Comparison of ENCODE assay signal across 5 cellular contexts in genomic region chr6:30717845-30718795, GRCh38. TPM values are rescaled to one million over a fixed set of nuclear protein-coding genes. Genes with fewer than 3 reads are reported as not detected.
DNase-seq lines count a peak whose midpoint lies in the region; TF ChIP-seq lines count a peak whose summit lies in the region.
"Not testable (repeated sequence)": the region's sequence is repeated elsewhere in the genome, so short reads cannot be mapped to it uniquely, and the experiment has no call there.

No MANE protein-coding gene starts in this region.

- CTCF ChIA-PET in activated CD4-positive, alpha-beta T cell treated with anti-CD3 and anti-CD28 coated beads, Interleukin-2, amount 10 ng/mL, durations not matched to agents 7 days and 5 days (lab: Charles Lee), result interaction anchor here (0.7 to 21.4 kb wide), 11 partner anchors 10 to 105 kb away, joined by 3 to 476 read pairs (median 5); partner anchors contain the start of gene DHX16

- H3K27ac ChIP-seq in HUES48 (ENCODE audit: low read depth, low read length) (peak overlapping the region; percentile 98), coronary artery (peak overlapping the region; percentile 76 to 95)

- POLR2A ChIA-PET in activated CD4-positive, alpha-beta T cell treated with anti-CD3 and anti-CD28 coated beads, Interleukin-2, amount 10 ng/mL, durations not matched to agents 7 days and 5 days (lab: Charles Lee), result interaction anchor here (0.6 to 1.2 kb wide), 3 partner anchors 14 to 39 kb away, joined by 3 to 8 read pairs (median 3); no protein-coding TSS in a partner anchor

- H3K36me3 ChIP-seq in HUES48 (ENCODE audit: control insufficient read depth, insufficient read depth, low read length), result peaks cover 38% of the 10 kb centered on the region

- H3K4me3 ChIP-seq in HUES48 (ENCODE audit: low read depth, low read length) (peak overlapping the region; percentile 77), coronary artery (peak overlapping the region; percentile 85)

- H3K27me3 Mint-ChIP-seq in activated CD4-positive, alpha-beta T cell treated with anti-CD3 and anti-CD28 coated beads, Interleukin-2, amount 10 ng/mL, durations not matched to agents 7 days and 5 days, result not testable (repeated sequence)
- H3K27me3 Mint-ChIP-seq in immature natural killer cell (ENCODE audit: low read depth in 3 of 3), result peaks cover 28 to 36% (median 32%) of the 10 kb centered on the region in 3 donors

- H3K4me1 ChIP-seq in HUES48 (ENCODE audit: control insufficient read depth, insufficient read depth, low read length), result peaks cover 18% of the 10 kb centered on the region

- H3K9me3 Mint-ChIP-seq in activated CD4-positive, alpha-beta T cell treated with anti-CD3 and anti-CD28 coated beads, Interleukin-2, amount 10 ng/mL, durations not matched to agents 7 days and 5 days; immature natural killer cell: not testable (repeated sequence)

- not testable (repeated sequence) for TF ChIP-seq CTCF in coronary artery (IDR thresholded peaks at IDR 0.05)

- peak overlapping the region; percentile 97 for H3K4me3 Mint-ChIP-seq in activated CD4-positive, alpha-beta T cell treated with anti-CD3 and anti-CD28 coated beads, Interleukin-2, amount 10 ng/mL, durations not matched to agents 7 days and 5 days
- peak overlapping the region; percentile 92 to 99 (median 99) for H3K4me3 Mint-ChIP-seq in immature natural killer cell

- peaks cover 67% of the 10 kb centered on the region for H3K36me3 Mint-ChIP-seq in activated CD4-positive, alpha-beta T cell treated with anti-CD3 and anti-CD28 coated beads, Interleukin-2, amount 10 ng/mL, durations not matched to agents 7 days and 5 days (ENCODE audit: low read depth)
- peaks cover 3 to 18% (median 12%) of the 10 kb centered on the region in 3 donors for H3K36me3 Mint-ChIP-seq in immature natural killer cell

- peak overlapping the region; percentile 98 for H3K27ac Mint-ChIP-seq in activated CD4-positive, alpha-beta T cell treated with anti-CD3 and anti-CD28 coated beads, Interleukin-2, amount 10 ng/mL, durations not matched to agents 7 days and 5 days
- peak overlapping the region; percentile 93 to 100 (median 100) for H3K27ac Mint-ChIP-seq in immature natural killer cell

- intact Hi-C loops in posterior vena cava (cut with DNase I), result not testable (repeated sequence)

- not testable (repeated sequence) for H3K27me3 ChIP-seq in HUES48 (ENCODE audit: control insufficient read depth, insufficient read depth, low read length)

- H3K9ac ChIP-seq in HUES48 (ENCODE audit: low read depth, low read length), result peak overlapping the region; percentile 96

- not testable (repeated sequence) for DNase-seq in activated CD4-positive, alpha-beta T cell treated with anti-CD3 and anti-CD28 coated beads, Interleukin-2, amount 10 ng/mL, durations not matched to agents 7 days and 5 days; coronary artery (ENCODE audit: low spot score); immature natural killer cell
- peak; percentile 72 for DNase-seq in posterior vena cava (ENCODE audit: low spot score)

- peaks cover 55% of the 10 kb centered on the region for H3K4me1 Mint-ChIP-seq in activated CD4-positive, alpha-beta T cell treated with anti-CD3 and anti-CD28 coated beads, Interleukin-2, amount 10 ng/mL, durations not matched to agents 7 days and 5 days
- H3K4me1 Mint-ChIP-seq in immature natural killer cell, result peaks cover 57 to 68% of the 10 kb centered on the region in 2 donors

- H3K9me3 ChIP-seq in HUES48 (ENCODE audit: control insufficient read depth, insufficient read depth, low read length), result not testable (repeated sequence)

RNA-seq across cellular contexts. Expression of gene MDC1, which starts 1.0 kb away (rescaled TPM):
- 10 to 100 TPM; 46.8 to 53.2 TPM for total RNA-seq in activated CD4-positive, alpha-beta T cell treated with anti-CD3 and anti-CD28 coated beads, Interleukin-2, amount 10 ng/mL, durations not matched to agents 7 days and 5 days
- 10 to 100 TPM in 1 of 3 donors, 1 to 10 TPM in 1, not detected in 1; 3.0 to 16.5 TPM for polyA plus RNA-seq in immature natural killer cell
- total RNA-seq in posterior vena cava, result 10 to 100 TPM; 24.4 to 25.0 TPM

RNA-seq across cellular contexts. Expression of gene TUBB, which starts 2.0 kb away (rescaled TPM):
- total RNA-seq in activated CD4-positive, alpha-beta T cell treated with anti-CD3 and anti-CD28 coated beads, Interleukin-2, amount 10 ng/mL, durations not matched to agents 7 days and 5 days, result 1,000 to 10,000 TPM; 1,494 to 1,661 TPM
- polyA plus RNA-seq in immature natural killer cell, result 100 to 1,000 TPM in 1 of 3 donors, 10 to 100 TPM in 2; 80.8 to 215 (median 84.0) TPM
- total RNA-seq in posterior vena cava, result 100 to 1,000 TPM; 342 to 378 TPM

RNA-seq across cellular contexts. Expression of gene FLOT1, which starts 24.4 kb away (rescaled TPM):
- total RNA-seq in activated CD4-positive, alpha-beta T cell treated with anti-CD3 and anti-CD28 coated beads, Interleukin-2, amount 10 ng/mL, durations not matched to agents 7 days and 5 days, result 100 to 1,000 TPM; 199 to 213 TPM
- 100 to 1,000 TPM; 148 to 214 (median 174) TPM for polyA plus RNA-seq in immature natural killer cell
- 100 to 1,000 TPM; 150 to 167 TPM for total RNA-seq in posterior vena cava

RNA-seq across cellular contexts. Expression of gene IER3, which starts 26.2 kb away (rescaled TPM):
- 10 to 100 TPM; 30.5 to 34.9 TPM for total RNA-seq in activated CD4-positive, alpha-beta T cell treated with anti-CD3 and anti-CD28 coated beads, Interleukin-2, amount 10 ng/mL, durations not matched to agents 7 days and 5 days
- polyA plus RNA-seq in immature natural killer cell, result 1 to 10 TPM; 1.0 to 2.7 (median 1.6) TPM
- 10 to 100 TPM; 28.5 to 51.5 TPM for total RNA-seq in posterior vena cava

RNA-seq across cellular contexts. Expression of gene NRM, which starts 27.3 kb away (rescaled TPM):
- 10 to 100 TPM; 43.1 to 58.8 TPM for total RNA-seq in activated CD4-positive, alpha-beta T cell treated with anti-CD3 and anti-CD28 coated beads, Interleukin-2, amount 10 ng/mL, durations not matched to agents 7 days and 5 days
- polyA plus RNA-seq in immature natural killer cell, result 10 to 100 TPM in 1 of 3 donors, 1 to 10 TPM in 2; 6.7 to 20.1 (median 8.4) TPM
- total RNA-seq in posterior vena cava, result 10 to 100 TPM; 14.6 to 15.5 TPM
